31 cellular contexts compared by ENCODE assay signal in genomic region chr19:14616310-14616870, GRCh38. TPM values are rescaled to one million over a fixed set of nuclear protein-coding genes. Genes with fewer than 3 reads are reported as not detected.
DNase-seq lines count a peak whose midpoint lies in the region; ATAC-seq and TF ChIP-seq lines count a peak whose summit lies in the region.
"Had no signal": no experiment of that assay in that cellular context is flagged by ENCODE, and none has a peak within 500 bp of the region (broad histone marks: within the 10 kb centered on the region; RNA-seq: fewer than 3 reads in every experiment).

No MANE protein-coding gene starts in this region.

- peaks cover 0 to 44% of the 10 kb centered on the region in 2 donors for H3K4me1 ChIP-seq in left lung
- H3K4me1 ChIP-seq: adrenal gland had no signal

- peak overlapping the region in 1 of 2 donors; percentile 27 for H3K4me3 Mint-ChIP-seq in stimulated activated naive B cell treated with anti-CD40 and anti-IgM and Interleukin-4, amounts not matched to agents 10 μg/mL and 1 μg/mL and 100 μg/mL, for 72 hours
- H3K4me3 Mint-ChIP-seq: activated CD4-positive, alpha-beta T cell treated with anti-CD3 and anti-CD28 coated beads, Interleukin-2, amount 10 ng/mL, durations not matched to agents 7 days and 5 days; brain; effector memory CD8-positive, alpha-beta T cell; natural killer cell; stimulated activated effector memory CD8-positive, alpha-beta T cell treated with anti-CD3 and anti-CD28 coated beads, Interleukin-12 subunit alpha, Interleukin-12 subunit beta, amount 100 ng/mL, for 72 hours had no signal

- DNase-seq in HL-60 (ENCODE audit: low read depth in 1 of 2, low spot score in 1 of 2) = peak; percentile 81 to 87
- peak; percentile 90 for DNase-seq in NOMO-1 treated with dmso at 0.1 percent for 144 hours (lab: John Stamatoyannopoulos, UW; ENCODE audit: unreplicated experiment)
- no peak for DNase-seq in left lung
- DNase-seq in stimulated activated naive B cell treated with anti-CD40 and anti-IgM and Interleukin-4, amounts not matched to agents 10 μg/mL and 1 μg/mL and 100 μg/mL, for 72 hours = no peak
- no peak for DNase-seq in NCI-H446 treated with DMSO at 0.1 percent for 48 hours (lab: John Stamatoyannopoulos, UW)
- DNase-seq in activated naive CD4-positive, alpha-beta T cell treated with anti-CD3 and anti-CD28 coated beads, Interleukin-2, amount 50 U/mL, for 16 hours = no peak
- no peak for DNase-seq in NCI-H524 treated with DMSO at 0.1 percent for 48 hours (lab: John Stamatoyannopoulos, UW)
- DNase-seq: activated CD4-positive, alpha-beta T cell treated with anti-CD3 and anti-CD28 coated beads, Interleukin-2, amount 10 ng/mL, durations not matched to agents 7 days and 5 days; activated naive CD4-positive, alpha-beta T cell; activated T-cell treated with anti-CD3 and anti-CD28 coated beads, Interleukin-2, amount 50 U/mL, for 48 hours; adrenal gland; effector memory CD8-positive, alpha-beta T cell; foreskin melanocyte; GDM1; left colon; natural killer cell; NCI-H1105; NCI-H2029; NCI-H2227 treated with DMSO at 0.1 percent for 48 hours; NCI-H82; retina; SHP77 treated with DMSO at 0.1 percent for 48 hours; T-helper 1 cell had no signal

- no peaks in the 10 kb centered on the region for H3K27me3 ChIP-seq in HL-60 (ENCODE audit: insufficient read depth, poor library complexity, severe bottlenecking)
- no peaks in the 10 kb centered on the region for H3K27me3 ChIP-seq in left lung
- H3K27me3 ChIP-seq: adrenal gland had no signal

- peak; percentile 49 for ATAC-seq in left lung
- ATAC-seq in stimulated activated naive B cell treated with anti-CD40 and anti-IgM and Interleukin-4, amounts not matched to agents 10 μg/mL and 1 μg/mL and 100 μg/mL, for 72 hours (replicated peaks) = no peak
- ATAC-seq: effector memory CD8-positive, alpha-beta T cell; esophagus mucosa; left colon; natural killer cell; stimulated activated effector memory CD8-positive, alpha-beta T cell treated with anti-CD3 and anti-CD28 coated beads, Interleukin-12 subunit alpha, Interleukin-12 subunit beta, amount 100 ng/mL, for 72 hours had no signal

- H3K9me3 ChIP-seq in left lung = peaks cover 0 to 15% of the 10 kb centered on the region in 2 donors

- H3K4me3 ChIP-seq in HL-60 (replicated peaks; ENCODE audit: insufficient read depth, low read length) (no peak overlapping the region), left lung (no peak overlapping the region)
- H3K4me3 ChIP-seq: adrenal gland, smooth muscle cell, thoracic aorta had no signal

- no peaks in the 10 kb centered on the region for H3K36me3 ChIP-seq in left lung
- H3K36me3 ChIP-seq: adrenal gland, thoracic aorta had no signal

- H3K27ac ChIP-seq in HL-60 (replicated peaks) = peak overlapping the region; percentile 25
- H3K27ac ChIP-seq in left lung = peak overlapping the region in 1 of 2 donors; percentile 68
- H3K27ac ChIP-seq: adrenal gland, thoracic aorta had no signal

- TF ChIP-seq CTCF in HL-60 (IDR thresholded peaks at IDR 0.05; ENCODE audit: insufficient read depth, low read length) = no peak
- TF ChIP-seq CTCF in left lung (IDR thresholded peaks at IDR 0.05) = no peak

- peaks cover 27 to 50% of the 10 kb centered on the region in 2 donors for H3K4me1 Mint-ChIP-seq in stimulated activated naive B cell treated with anti-CD40 and anti-IgM and Interleukin-4, amounts not matched to agents 10 μg/mL and 1 μg/mL and 100 μg/mL, for 72 hours
- H3K4me1 Mint-ChIP-seq: activated CD4-positive, alpha-beta T cell treated with anti-CD3 and anti-CD28 coated beads, Interleukin-2, amount 10 ng/mL, durations not matched to agents 7 days and 5 days; brain; natural killer cell; stimulated activated effector memory CD8-positive, alpha-beta T cell treated with anti-CD3 and anti-CD28 coated beads, Interleukin-12 subunit alpha, Interleukin-12 subunit beta, amount 100 ng/mL, for 72 hours had no signal

- intact Hi-C loops in left lung (cut with DNase I) = no loop called here

- peaks cover 6 to 10% of the 10 kb centered on the region in 2 donors for H3K9me3 Mint-ChIP-seq in stimulated activated naive B cell treated with anti-CD40 and anti-IgM and Interleukin-4, amounts not matched to agents 10 μg/mL and 1 μg/mL and 100 μg/mL, for 72 hours

- H3K27ac Mint-ChIP-seq in stimulated activated naive B cell treated with anti-CD40 and anti-IgM and Interleukin-4, amounts not matched to agents 10 μg/mL and 1 μg/mL and 100 μg/mL, for 72 hours = peak overlapping the region; percentile 82
- H3K27ac Mint-ChIP-seq: activated CD4-positive, alpha-beta T cell treated with anti-CD3 and anti-CD28 coated beads, Interleukin-2, amount 10 ng/mL, durations not matched to agents 7 days and 5 days; brain; natural killer cell; stimulated activated effector memory CD8-positive, alpha-beta T cell treated with anti-CD3 and anti-CD28 coated beads, Interleukin-12 subunit alpha, Interleukin-12 subunit beta, amount 100 ng/mL, for 72 hours had no signal

- peaks cover 43 to 50% of the 10 kb centered on the region in 2 donors for H3K36me3 Mint-ChIP-seq in stimulated activated naive B cell treated with anti-CD40 and anti-IgM and Interleukin-4, amounts not matched to agents 10 μg/mL and 1 μg/mL and 100 μg/mL, for 72 hours
- H3K36me3 Mint-ChIP-seq: brain had no signal

- H3K27me3 Mint-ChIP-seq in stimulated activated naive B cell treated with anti-CD40 and anti-IgM and Interleukin-4, amounts not matched to agents 10 μg/mL and 1 μg/mL and 100 μg/mL, for 72 hours = no peaks in the 10 kb centered on the region
- H3K27me3 Mint-ChIP-seq: activated CD4-positive, alpha-beta T cell treated with anti-CD3 and anti-CD28 coated beads, Interleukin-2, amount 10 ng/mL, durations not matched to agents 7 days and 5 days; brain had no signal

RNA-seq across cellular contexts. Expression of gene CLEC17A, which starts 33.5 kb away (rescaled TPM):
- total RNA-seq in left lung = under 1 TPM in 1 of 2 donors, not detected in 1; 0.16 TPM
- total RNA-seq: activated CD4-positive, alpha-beta T cell treated with anti-CD3 and anti-CD28 coated beads, Interleukin-2, amount 10 ng/mL, durations not matched to agents 7 days and 5 days; adrenal gland; H1; LHCN-M2; osteocyte; smooth muscle cell; thoracic aorta had no signal

RNA-seq across cellular contexts. Expression of gene NDUFB7, which starts 44.5 kb away (rescaled TPM):
- 100 to 1,000 TPM; 112 to 125 TPM for total RNA-seq in left lung

RNA-seq across cellular contexts. Expression of gene ADGRE3, which starts 58.3 kb away (rescaled TPM):
- total RNA-seq in left lung = under 1 TPM; 0.50 to 0.84 TPM
- total RNA-seq: activated CD4-positive, alpha-beta T cell treated with anti-CD3 and anti-CD28 coated beads, Interleukin-2, amount 10 ng/mL, durations not matched to agents 7 days and 5 days; H1; left colon; LHCN-M2; osteocyte; smooth muscle cell; thoracic aorta had no signal

Comparison
In these comparisons a context has a peak if more than half of its experiments do, and no peak if none do; other contexts are left out.
1. DNase-seq: peak in HL-60 (2 of 2) and NOMO-1 treated with dmso at 0.1 percent for 144 hours (single experiment); none in left lung (0 of 2), stimulated activated naive B cell treated with anti-CD40 and anti-IgM and Interleukin-4, amounts not matched to agents 10 μg/mL and 1 μg/mL and 100 μg/mL, for 72 hours (single experiment), NCI-H446 treated with DMSO at 0.1 percent for 48 hours (single experiment), activated naive CD4-positive, alpha-beta T cell treated with anti-CD3 and anti-CD28 coated beads, Interleukin-2, amount 50 U/mL, for 16 hours (single experiment) and NCI-H524 treated with DMSO at 0.1 percent for 48 hours (single experiment).